6 cellular contexts compared by ENCODE assay signal in genomic region chr10:111063471-111063870, GRCh38. TPM values are rescaled to one million over a fixed set of nuclear protein-coding genes. Genes with fewer than 3 reads are reported as not detected.
"Had no signal": no experiment of that assay in that cellular context is flagged by ENCODE, and none has a peak within 500 bp of the region (broad histone marks: within the 10 kb centered on the region; RNA-seq: fewer than 3 reads in every experiment).

No MANE protein-coding gene starts in this region.

- H3K4me3 Mint-ChIP-seq: IgD-negative memory B cell had no signal

- H3K4me3 ChIP-seq: K562 had no signal

- DNase-seq: KBM-7 had no signal

- ATAC-seq: HepG2, K562 had no signal

- H3K27ac ChIP-seq: HL-60 had no signal

- FAIRE-seq: HepG2, HTR-8/SVneo, K562 had no signal

- H3K27ac Mint-ChIP-seq: IgD-negative memory B cell had no signal

RNA-seq across cellular contexts. Expression of gene ADRA2A, which starts 13.4 kb away (rescaled TPM):
- total RNA-seq: HepG2, K562 had no signal
- polyA plus RNA-seq: IgD-negative memory B cell, K562 had no signal
